In the genomic region with DNA sequence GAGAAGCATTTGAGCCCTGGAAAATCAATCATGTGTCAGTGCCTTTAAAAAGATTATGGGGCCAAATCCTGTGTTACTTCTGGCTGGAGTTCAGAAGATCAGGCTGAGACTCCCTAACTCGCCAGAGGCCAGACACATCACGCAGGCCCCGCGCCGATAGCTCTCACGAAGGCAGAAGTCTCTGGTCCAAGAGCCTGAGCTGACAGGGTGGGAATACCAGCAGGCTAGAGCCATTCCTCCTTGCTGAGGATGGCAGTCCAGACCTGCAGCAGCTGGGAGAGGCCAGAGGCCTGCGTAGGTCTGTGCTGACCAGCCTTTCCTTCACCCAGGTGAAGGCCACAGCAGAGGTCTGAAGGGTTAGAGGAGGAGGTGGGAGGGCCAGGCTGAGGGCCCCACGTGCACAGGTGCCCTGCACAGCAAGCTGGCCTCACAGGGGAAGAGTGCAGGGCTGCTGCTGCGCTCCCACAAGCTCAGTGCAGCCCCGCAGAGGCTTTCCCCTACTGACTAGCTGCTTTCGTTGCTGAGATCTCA, we compare ENCODE assay signal across 12 cellular contexts. TPM values are rescaled to one million over a fixed set of nuclear protein-coding genes. Genes with fewer than 3 reads are reported as not detected.
DNase-seq lines count a peak whose midpoint lies in the region; ATAC-seq and TF ChIP-seq lines count a peak whose summit lies in the region.
"Had no signal": no experiment of that assay in that cellular context is flagged by ENCODE, and none has a peak within 500 bp of the region (broad histone marks: within the 10 kb centered on the region; RNA-seq: fewer than 3 reads in every experiment).

No MANE protein-coding gene starts in this region.

- H3K27me3 Mint-ChIP-seq in CD4-positive, alpha-beta T cell, result peaks cover 5% of the 10 kb centered on the region
- peaks cover 7% of the 10 kb centered on the region for H3K27me3 Mint-ChIP-seq in activated CD8-positive, alpha-beta memory T cell treated with anti-CD3 and anti-CD28 coated beads, Interleukin-2, amount 10 ng/mL, durations not matched to agents 7 days and 5 days
- H3K27me3 Mint-ChIP-seq: stimulated activated memory B cell treated with anti-CD40 and anti-IgM and Interleukin-4, amounts not matched to agents 10 μg/mL and 1 μg/mL and 100 μg/mL, for 72 hours had no signal

- intact Hi-C loops in CD4-positive, alpha-beta T cell (cut with DNase I, micrococcal nuclease), result loop anchor here (2.0 to 5.0 kb wide), 3 partner anchors 160 to 218 kb away; no protein-coding TSS in a partner anchor

- H3K9me3 ChIP-seq in CD4-positive, alpha-beta T cell (ENCODE audit: control insufficient read depth, low read length), result no peaks in the 10 kb centered on the region
- H3K9me3 ChIP-seq: adrenal gland had no signal

- H3K4me3 Mint-ChIP-seq in CD4-positive, alpha-beta T cell, result no peak overlapping the region
- no peak overlapping the region for H3K4me3 Mint-ChIP-seq in activated CD8-positive, alpha-beta memory T cell treated with anti-CD3 and anti-CD28 coated beads, Interleukin-2, amount 10 ng/mL, durations not matched to agents 7 days and 5 days
- H3K4me3 Mint-ChIP-seq: naive thymus-derived CD4-positive, alpha-beta T cell; stimulated activated memory B cell treated with anti-CD40 and anti-IgM and Interleukin-4, amounts not matched to agents 10 μg/mL and 1 μg/mL and 100 μg/mL, for 72 hours had no signal

- CTCF ChIA-PET in CD4-positive, alpha-beta T cell (lab: Charles Lee), result interaction anchor here (0.6 to 1.4 kb wide), 12 partner anchors 75 to 704 kb away, joined by 3 to 11 read pairs (median 4); partner anchors contain the start of gene SNX19
- CTCF ChIA-PET in activated CD8-positive, alpha-beta memory T cell treated with anti-CD3 and anti-CD28 coated beads, Interleukin-2, amount 10 ng/mL, durations not matched to agents 7 days and 5 days (lab: Charles Lee), result interaction anchor here (0.6 to 2.3 kb wide), 27 partner anchors 9 to 687 kb away, joined by 3 to 26 read pairs (median 4); partner anchors contain the start of gene ADAMTS8

- H3K27ac ChIP-seq in CD4-positive, alpha-beta T cell (ENCODE audit: low read depth, low read length), result no peak overlapping the region
- H3K27ac ChIP-seq: adrenal gland, C4-2B had no signal

- H3K27me3 ChIP-seq in CD4-positive, alpha-beta T cell (ENCODE audit: control insufficient read depth, insufficient read depth, low read length), result no peaks in the 10 kb centered on the region
- H3K27me3 ChIP-seq: adrenal gland had no signal

- TF ChIP-seq CTCF in CD4-positive, alpha-beta T cell (IDR thresholded peaks at IDR 0.05), result no peak

- H3K4me1 Mint-ChIP-seq in CD4-positive, alpha-beta T cell (ENCODE audit: low read depth), result no peaks in the 10 kb centered on the region
- H3K4me1 Mint-ChIP-seq in activated CD8-positive, alpha-beta memory T cell treated with anti-CD3 and anti-CD28 coated beads, Interleukin-2, amount 10 ng/mL, durations not matched to agents 7 days and 5 days, result no peaks in the 10 kb centered on the region

- peak; percentile 25 for ATAC-seq in CD4-positive, alpha-beta T cell (ENCODE audit: poor library complexity)
- ATAC-seq in GM21786 (IDR thresholded peaks at IDR 0.05; ENCODE audit: unreplicated experiment) (peak; percentile 20), GM21717 (IDR thresholded peaks at IDR 0.05; ENCODE audit: unreplicated experiment) (no peak)
- no peak for ATAC-seq in activated CD8-positive, alpha-beta memory T cell treated with anti-CD3 and anti-CD28 coated beads, Interleukin-2, amount 10 ng/mL, durations not matched to agents 7 days and 5 days

- H3K9me3 Mint-ChIP-seq in CD4-positive, alpha-beta T cell, result no peaks in the 10 kb centered on the region
- no peaks in the 10 kb centered on the region for H3K9me3 Mint-ChIP-seq in activated CD8-positive, alpha-beta memory T cell treated with anti-CD3 and anti-CD28 coated beads, Interleukin-2, amount 10 ng/mL, durations not matched to agents 7 days and 5 days (ENCODE audit: low read depth)
- H3K9me3 Mint-ChIP-seq: stimulated activated memory B cell treated with anti-CD40 and anti-IgM and Interleukin-4, amounts not matched to agents 10 μg/mL and 1 μg/mL and 100 μg/mL, for 72 hours had no signal

- DNase-seq in CD4-positive, alpha-beta T cell, result no peak
- peak; percentile 27 for DNase-seq in activated CD8-positive, alpha-beta memory T cell treated with anti-CD3 and anti-CD28 coated beads, Interleukin-2, amount 10 ng/mL, durations not matched to agents 7 days and 5 days
- DNase-seq in mesenteric fat pad (ENCODE audit: low spot score) (peak; percentile 60), NCI-H446 (lab: John Stamatoyannopoulos, UW) (no peak), NCI-H1105 treated with DMSO at 0.1 percent for 48 hours (lab: John Stamatoyannopoulos, UW) (no peak)
- no peak for DNase-seq in activated CD4-positive, CD25-positive, alpha-beta regulatory T cell (lab: John Stamatoyannopoulos, UW)

- no peak overlapping the region for H3K27ac Mint-ChIP-seq in CD4-positive, alpha-beta T cell
- H3K27ac Mint-ChIP-seq in activated CD8-positive, alpha-beta memory T cell treated with anti-CD3 and anti-CD28 coated beads, Interleukin-2, amount 10 ng/mL, durations not matched to agents 7 days and 5 days, result no peak overlapping the region
- H3K27ac Mint-ChIP-seq: naive thymus-derived CD4-positive, alpha-beta T cell; stimulated activated memory B cell treated with anti-CD40 and anti-IgM and Interleukin-4, amounts not matched to agents 10 μg/mL and 1 μg/mL and 100 μg/mL, for 72 hours had no signal

- POLR2A ChIA-PET in CD4-positive, alpha-beta T cell (lab: Charles Lee), result interaction anchor here (0.9 kb wide), 1 partner anchor 651 kb away, joined by 3 read pairs; no protein-coding TSS in a partner anchor

- H3K36me3 Mint-ChIP-seq in CD4-positive, alpha-beta T cell (ENCODE audit: low read depth), result no peaks in the 10 kb centered on the region
- no peaks in the 10 kb centered on the region for H3K36me3 Mint-ChIP-seq in activated CD8-positive, alpha-beta memory T cell treated with anti-CD3 and anti-CD28 coated beads, Interleukin-2, amount 10 ng/mL, durations not matched to agents 7 days and 5 days
- H3K36me3 Mint-ChIP-seq: naive thymus-derived CD4-positive, alpha-beta T cell had no signal

RNA-seq across cellular contexts. Expression of gene ST14, which starts 52.9 kb away (rescaled TPM):
- total RNA-seq in CD4-positive, alpha-beta T cell, result under 1 TPM; 0.25 to 0.31 TPM
- not detected for total RNA-seq in activated CD8-positive, alpha-beta memory T cell treated with anti-CD3 and anti-CD28 coated beads, Interleukin-2, amount 10 ng/mL, durations not matched to agents 7 days and 5 days
- 13.3 TPM for total RNA-seq in mesenteric fat pad

Comparison
In these comparisons a context has a peak if more than half of its experiments do, and no peak if none do; other contexts are left out.
1. ATAC-seq: peak in CD4-positive, alpha-beta T cell (single experiment) and GM21786 (single experiment); none in activated CD8-positive, alpha-beta memory T cell treated with anti-CD3 and anti-CD28 coated beads, Interleukin-2, amount 10 ng/mL, durations not matched to agents 7 days and 5 days (single experiment) and GM21717 (single experiment).
2. DNase-seq: peak in activated CD8-positive, alpha-beta memory T cell treated with anti-CD3 and anti-CD28 coated beads, Interleukin-2, amount 10 ng/mL, durations not matched to agents 7 days and 5 days (single experiment) and mesenteric fat pad (single experiment); none in CD4-positive, alpha-beta T cell (0 of 10), NCI-H446 (0 of 2), activated CD4-positive, CD25-positive, alpha-beta regulatory T cell (0 of 4) and NCI-H1105 treated with DMSO at 0.1 percent for 48 hours (single experiment).
3. RNA of gene ST14, which starts 52.9 kb away (total RNA-seq): 13.3 TPM in mesenteric fat pad (single experiment); 0.25 to 0.31 TPM in CD4-positive, alpha-beta T cell and not detected in activated CD8-positive, alpha-beta memory T cell treated with anti-CD3 and anti-CD28 coated beads, Interleukin-2, amount 10 ng/mL, durations not matched to agents 7 days and 5 days; every median in the first group is over 10 times any median in the second.